ENCODE assay signal across 15 cellular contexts in the genomic region with DNA sequence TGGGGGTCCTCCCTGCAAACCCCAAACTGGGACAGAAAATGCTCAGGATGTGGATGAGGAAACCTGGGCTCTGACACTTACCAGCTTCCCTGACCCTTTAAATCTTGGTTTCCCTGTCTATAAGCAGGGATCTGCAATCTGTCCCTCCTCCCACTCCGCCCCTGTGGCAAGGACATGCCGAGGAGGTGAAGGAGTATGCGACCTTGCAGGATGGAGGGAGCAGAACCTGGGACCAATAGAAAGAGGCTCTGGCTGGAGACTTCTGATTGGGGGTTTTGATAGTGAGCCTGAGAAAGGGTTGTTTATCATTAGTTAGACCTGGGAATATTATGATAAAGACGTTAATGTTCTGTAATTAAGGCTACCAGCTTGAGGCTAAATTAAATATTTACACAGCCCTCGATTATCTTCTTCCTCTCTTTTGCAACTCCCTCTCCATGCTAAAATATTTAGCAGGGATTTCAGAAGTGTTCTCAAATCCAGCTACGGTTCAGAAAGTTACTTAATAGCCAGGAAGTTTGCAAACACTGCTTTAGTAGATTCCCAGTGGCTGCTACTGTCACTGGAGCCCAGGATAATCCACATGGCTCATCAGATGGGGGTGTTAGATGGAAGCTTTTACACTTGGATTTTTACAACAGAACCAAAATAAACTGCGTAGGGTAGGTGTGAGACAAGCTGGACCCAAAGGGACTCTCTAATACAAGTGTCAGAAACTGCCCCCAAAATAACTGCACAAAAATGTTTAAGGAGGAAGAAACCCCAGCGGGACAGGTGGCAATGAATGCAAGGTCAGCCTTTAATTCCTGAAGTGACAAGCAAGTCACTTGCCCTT. TPM values are rescaled to one million over a fixed set of nuclear protein-coding genes. Genes with fewer than 3 reads are reported as not detected.
DNase-seq lines count a peak whose midpoint lies in the region; ATAC-seq, FAIRE-seq and TF ChIP-seq lines count a peak whose summit lies in the region.
"Had no signal": no experiment of that assay in that cellular context is flagged by ENCODE, and none has a peak within 500 bp of the region (broad histone marks: within the 10 kb centered on the region; RNA-seq: fewer than 3 reads in every experiment).

No MANE protein-coding gene starts in this region.

- H3K27ac ChIP-seq in Panc1 (ENCODE audit: low read length) (no peak overlapping the region), pancreas (peak overlapping the region in 2 of 4 donors; percentile 23 to 37)

- H3K4me3 ChIP-seq in H7 (ENCODE audit: insufficient read depth, low read depth, low read length), result no peak overlapping the region
- H3K4me3 ChIP-seq in Panc1 (ENCODE audit: low read depth in 2 of 2, low read length in 2 of 2), result no peak overlapping the region
- no peak overlapping the region for H3K4me3 ChIP-seq in fibroblast of villous mesenchyme (ENCODE audit: low read depth, low read length)
- H3K4me3 ChIP-seq in pancreas, result no peak overlapping the region

- H3K36me3 ChIP-seq in H7 (replicated peaks; ENCODE audit: control insufficient read depth, insufficient read depth, low read length) (no peaks in the 10 kb centered on the region), Panc1 (ENCODE audit: control insufficient read depth, insufficient read depth, low read length) (no peaks in the 10 kb centered on the region), pancreas (no peaks in the 10 kb centered on the region)

- CTCF ChIA-PET in Panc1 (lab: Charles Lee), result no interaction called here

- 22% methylated on average over 8 of the region's 8 CpGs for WGBS in pancreas, 2 donors

- H3K27me3 ChIP-seq in H7 (ENCODE audit: control insufficient read depth, insufficient read depth, low read length) (no peaks in the 10 kb centered on the region; the same call in 1 of the 2 replicates), Panc1 (ENCODE audit: control insufficient read depth, insufficient read depth, low read length) (no peaks in the 10 kb centered on the region), pancreas (no peaks in the 10 kb centered on the region)

- in situ Hi-C loops in Panc1 (cut with HindIII; ENCODE audit: low pct_unique_long_range_greater_than_20kb, low sequenced_read_pairs), result no loop called here

- no peaks in the 10 kb centered on the region for H3K9me3 ChIP-seq in Panc1 (ENCODE audit: control insufficient read depth, insufficient read depth, low read depth, low read length)
- no peaks in the 10 kb centered on the region for H3K9me3 ChIP-seq in pancreas

- intact Hi-C loops in Panc1 (cut with micrococcal nuclease; ENCODE audit: unreplicated experiment) (no loop called here), pancreas (cut with DNase I) (no loop called here)

- POLR2A ChIA-PET in Panc1 (lab: Charles Lee), result no interaction called here

- TF ChIP-seq CTCF in Panc1 (IDR thresholded peaks at IDR 0.05) (no peak), fibroblast of villous mesenchyme (IDR thresholded peaks at IDR 0.05; ENCODE audit: insufficient read depth, low read depth, low read length) (no peak), pancreas (IDR thresholded peaks at IDR 0.05) (no peak)

- ATAC-seq in Panc1 (0 out of 2 replicates have a peak, but pooled peaks have one; percentile 64), pancreas (peak in 3 of 4 donors; percentile 23 to 62 (median 48))
- ATAC-seq: activated naive CD4-positive, alpha-beta T cell treated with anti-CD3 and anti-CD28 coated beads, Interleukin-2, amount 50 U/mL, for 72 hours; activated T-cell treated with anti-CD3 and anti-CD28 coated beads, Interleukin-2, amount 50 U/mL, for 4 hours had no signal

- BruUV-seq in Panc1 (replicated peaks; lab: Mats Ljungman, UMichigan), result no TSS peak

- DNase-seq in H7 (peak; percentile 59), Panc1 (ENCODE audit: low read depth, low spot score) (no peak), fibroblast of villous mesenchyme (ENCODE audit: low read depth) (peak; percentile 89), pancreas (no peak), NCI-H1694 (lab: John Stamatoyannopoulos, UW) (no peak)
- DNase-seq in effector CD4-positive, alpha-beta T cell, result no peak
- DNase-seq in stimulated activated CD4-positive, alpha-beta T cell treated with anti-CD3 and anti-CD28 coated beads, Interleukin-1b, Interleukin-23, amount 100 ng/mL, for 48 hours, result no peak
- DNase-seq: activated T-cell treated with anti-CD3 and anti-CD28 coated beads, Interleukin-2, amount 50 U/mL, for 4 hours; DMS 273 treated with DMSO at 0.1 percent for 48 hours; erythroblast; glutamatergic neuron; NK-92 treated with Interleukin-12 subunit alpha and Interleukin-12 subunit beta, amount 100 ng/mL, for 24 hours; stimulated activated CD4-positive, alpha-beta T cell treated with anti-CD3 and anti-CD28 coated beads, Interleukin-4, amount 100 ng/mL, for 24 hours; SW 1271 had no signal

- FAIRE-seq in pancreas (lab: Jason Lieb, UNC), result no peak

- H3K4me1 ChIP-seq in Panc1 (ENCODE audit: control insufficient read depth, insufficient read depth, low read length) (no peaks in the 10 kb centered on the region), pancreas (peaks cover 0 to 5% (median 0%) of the 10 kb centered on the region in 3 donors)

RNA-seq across cellular contexts. Expression of a gene that starts 9.2 kb away (rescaled TPM):
- total RNA-seq in H7 (2014; rRNA removed; shearing (Covaris generic)), result 3.8 and 3.9 TPM in 2 replicates
- 2.0 TPM for total RNA-seq in Panc1 (2021; ENCODE audit: unreplicated experiment)
- polyA plus RNA-seq in Panc1 (2012; ENCODE audit: insufficient read length), result 1.6 TPM
- total RNA-seq in fibroblast of villous mesenchyme, result 0.97 and 1.3 TPM in 2 replicates
- total RNA-seq in pancreas, result 1 to 10 TPM; 5.2 to 9.4 (median 6.6) TPM
- polyA plus RNA-seq in pancreas, result 1 to 10 TPM; 5.7 to 6.3 TPM

Comparison
In these comparisons a context has a peak if more than half of its experiments do, and no peak if none do; other contexts are left out.
1. DNase-seq: peak in H7 (single experiment) and fibroblast of villous mesenchyme (single experiment); none in Panc1 (single experiment), pancreas (0 of 6), NCI-H1694 (single experiment), effector CD4-positive, alpha-beta T cell (single experiment) and stimulated activated CD4-positive, alpha-beta T cell treated with anti-CD3 and anti-CD28 coated beads, Interleukin-1b, Interleukin-23, amount 100 ng/mL, for 48 hours (single experiment).